ENCODE assay signal across 18 cellular contexts in the genomic region with DNA sequence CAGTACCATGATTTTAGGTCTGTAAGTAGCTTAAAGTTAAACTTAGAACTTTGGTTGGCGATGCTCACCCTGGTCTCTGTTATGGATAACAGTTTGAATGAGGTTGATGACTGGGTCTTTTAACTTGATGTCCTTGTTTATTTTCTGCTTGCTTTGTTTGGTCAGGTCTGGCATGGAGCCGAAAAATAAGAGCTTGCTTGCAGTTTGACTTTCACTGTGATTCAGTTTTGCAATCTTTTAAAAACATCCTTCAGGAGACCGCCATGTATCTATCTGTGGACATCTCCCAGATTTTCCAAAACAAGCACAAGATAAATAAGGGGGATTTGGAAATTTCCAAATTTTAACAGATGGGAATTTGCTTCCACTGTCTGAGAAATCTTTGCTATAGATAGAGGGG.
DNase-seq lines count a peak whose midpoint lies in the region; ATAC-seq and TF ChIP-seq lines count a peak whose summit lies in the region.
"Had no signal": no experiment of that assay in that cellular context is flagged by ENCODE, and none has a peak within 500 bp of the region (broad histone marks: within the 10 kb centered on the region; RNA-seq: fewer than 3 reads in every experiment).

No MANE protein-coding gene starts in this region.

- DNase-seq in DMS53 (lab: John Stamatoyannopoulos, UW) (peak; percentile 47), amniotic epithelial cell (ENCODE audit: low read depth) (peak; percentile 60), right atrium auricular region (ENCODE audit: low spot score) (no peak), osteoblast (ENCODE audit: insufficient read length, low spot score, missing footprints) (peak; percentile 18), SHP77 (lab: John Stamatoyannopoulos, UW) (no peak)
- no peak for DNase-seq in activated CD8-positive, alpha-beta T cell treated with anti-CD3 and anti-CD28 coated beads, Interleukin-2, amount 10 ng/mL, durations not matched to agents 7 days and 5 days
- DNase-seq: activated gamma-delta T cell treated with Interleukin-2 at 50 U/mL for 16 hours; caudate nucleus; mammary epithelial cell; NCI-H1048; NCI-H446; posterior cingulate gyrus; stimulated activated CD8-positive, alpha-beta memory T cell treated with anti-CD3 and anti-CD28 coated beads, Interleukin-4, amount 100 ng/mL, for 48 hours had no signal

- H3K9me3 ChIP-seq in right atrium auricular region: no peaks in the 10 kb centered on the region
- no peaks in the 10 kb centered on the region for H3K9me3 ChIP-seq in osteoblast (ENCODE audit: low read depth, low read length)
- H3K9me3 ChIP-seq: BLaER1 had no signal

- H3K9me3 Mint-ChIP-seq in activated CD8-positive, alpha-beta T cell treated with anti-CD3 and anti-CD28 coated beads, Interleukin-2, amount 10 ng/mL, durations not matched to agents 7 days and 5 days (ENCODE audit: insufficient read depth): no peaks in the 10 kb centered on the region
- H3K9me3 Mint-ChIP-seq: type B pancreatic cell had no signal

- H3K36me3 Mint-ChIP-seq in activated CD8-positive, alpha-beta T cell treated with anti-CD3 and anti-CD28 coated beads, Interleukin-2, amount 10 ng/mL, durations not matched to agents 7 days and 5 days (ENCODE audit: low read depth): no peaks in the 10 kb centered on the region

- no peaks in the 10 kb centered on the region for H3K4me1 Mint-ChIP-seq in activated CD8-positive, alpha-beta T cell treated with anti-CD3 and anti-CD28 coated beads, Interleukin-2, amount 10 ng/mL, durations not matched to agents 7 days and 5 days (ENCODE audit: low read depth)

- H2AFZ ChIP-seq in osteoblast (ENCODE audit: low read length): no peak overlapping the region

- H3K4me3 ChIP-seq in right atrium auricular region: no peak overlapping the region
- no peak overlapping the region for H3K4me3 ChIP-seq in osteoblast (ENCODE audit: insufficient read depth, low read length)
- H3K4me3 ChIP-seq: BLaER1, GM12878 had no signal

- CTCF ChIA-PET in activated CD8-positive, alpha-beta T cell treated with anti-CD3 and anti-CD28 coated beads, Interleukin-2, amount 10 ng/mL, durations not matched to agents 7 days and 5 days (lab: Charles Lee): no interaction called here

- no peak overlapping the region for H3K4me3 Mint-ChIP-seq in activated CD8-positive, alpha-beta T cell treated with anti-CD3 and anti-CD28 coated beads, Interleukin-2, amount 10 ng/mL, durations not matched to agents 7 days and 5 days
- H3K4me3 Mint-ChIP-seq: type B pancreatic cell had no signal

- H3K4me1 ChIP-seq in right atrium auricular region: peaks cover 0 to 24% of the 10 kb centered on the region in 2 donors
- H3K4me1 ChIP-seq in osteoblast (ENCODE audit: insufficient read depth, low read length): peaks cover 10% of the 10 kb centered on the region
- H3K4me1 ChIP-seq: BLaER1 had no signal

- H3K36me3 ChIP-seq in right atrium auricular region: no peaks in the 10 kb centered on the region
- peaks cover 9% of the 10 kb centered on the region for H3K36me3 ChIP-seq in osteoblast (ENCODE audit: insufficient read depth, low read length)
- H3K36me3 ChIP-seq: BLaER1 had no signal

- peak overlapping the region; percentile 17 to 25 for H3K27ac ChIP-seq in right atrium auricular region
- peak overlapping the region; percentile 51 for H3K27ac ChIP-seq in osteoblast (ENCODE audit: low read depth, low read length)
- H3K27ac ChIP-seq: BLaER1 had no signal

- H4K20me1 ChIP-seq in osteoblast (ENCODE audit: insufficient read depth, low read length): peaks cover 5% of the 10 kb centered on the region
- H4K20me1 ChIP-seq: BLaER1 had no signal

- peak overlapping the region; percentile 7 for H3K4me2 ChIP-seq in osteoblast (ENCODE audit: insufficient read depth, low read length)
- H3K4me2 ChIP-seq: BLaER1 had no signal

- no peak overlapping the region for H3K27ac Mint-ChIP-seq in activated CD8-positive, alpha-beta T cell treated with anti-CD3 and anti-CD28 coated beads, Interleukin-2, amount 10 ng/mL, durations not matched to agents 7 days and 5 days

- ATAC-seq in GM18519 (IDR thresholded peaks at IDR 0.05; ENCODE audit: low FRiP score, unreplicated experiment) (no peak), GM21717 (IDR thresholded peaks at IDR 0.05; ENCODE audit: unreplicated experiment) (no peak)
- no peak for ATAC-seq in activated CD8-positive, alpha-beta T cell treated with anti-CD3 and anti-CD28 coated beads, Interleukin-2, amount 10 ng/mL, durations not matched to agents 7 days and 5 days

- H3K27me3 Mint-ChIP-seq in activated CD8-positive, alpha-beta T cell treated with anti-CD3 and anti-CD28 coated beads, Interleukin-2, amount 10 ng/mL, durations not matched to agents 7 days and 5 days (ENCODE audit: low read depth): peaks cover 7% of the 10 kb centered on the region
- H3K27me3 Mint-ChIP-seq: type B pancreatic cell had no signal

- H3K27me3 ChIP-seq in right atrium auricular region (no peaks in the 10 kb centered on the region), osteoblast (ENCODE audit: insufficient read depth, low read length) (no peaks in the 10 kb centered on the region)
- H3K27me3 ChIP-seq: BLaER1 had no signal

- POLR2A ChIA-PET in activated CD8-positive, alpha-beta T cell treated with anti-CD3 and anti-CD28 coated beads, Interleukin-2, amount 10 ng/mL, durations not matched to agents 7 days and 5 days (lab: Charles Lee): no interaction called here

- H3K79me2 ChIP-seq in osteoblast (ENCODE audit: insufficient read depth, low read length): no peaks in the 10 kb centered on the region

- TF ChIP-seq CTCF in right atrium auricular region (IDR thresholded peaks at IDR 0.05): no peak
- TF ChIP-seq CTCF in osteoblast (IDR thresholded peaks at IDR 0.05; ENCODE audit: extremely low read depth, low read depth, low read length): no peak

Comparison
In these comparisons a context has a peak if more than half of its experiments do, and no peak if none do; other contexts are left out.
1. DNase-seq: peak in DMS53 (single experiment), amniotic epithelial cell (single experiment) and osteoblast (single experiment); none in right atrium auricular region (single experiment), SHP77 (0 of 2) and activated CD8-positive, alpha-beta T cell treated with anti-CD3 and anti-CD28 coated beads, Interleukin-2, amount 10 ng/mL, durations not matched to agents 7 days and 5 days (single experiment).